In the genomic region with DNA sequence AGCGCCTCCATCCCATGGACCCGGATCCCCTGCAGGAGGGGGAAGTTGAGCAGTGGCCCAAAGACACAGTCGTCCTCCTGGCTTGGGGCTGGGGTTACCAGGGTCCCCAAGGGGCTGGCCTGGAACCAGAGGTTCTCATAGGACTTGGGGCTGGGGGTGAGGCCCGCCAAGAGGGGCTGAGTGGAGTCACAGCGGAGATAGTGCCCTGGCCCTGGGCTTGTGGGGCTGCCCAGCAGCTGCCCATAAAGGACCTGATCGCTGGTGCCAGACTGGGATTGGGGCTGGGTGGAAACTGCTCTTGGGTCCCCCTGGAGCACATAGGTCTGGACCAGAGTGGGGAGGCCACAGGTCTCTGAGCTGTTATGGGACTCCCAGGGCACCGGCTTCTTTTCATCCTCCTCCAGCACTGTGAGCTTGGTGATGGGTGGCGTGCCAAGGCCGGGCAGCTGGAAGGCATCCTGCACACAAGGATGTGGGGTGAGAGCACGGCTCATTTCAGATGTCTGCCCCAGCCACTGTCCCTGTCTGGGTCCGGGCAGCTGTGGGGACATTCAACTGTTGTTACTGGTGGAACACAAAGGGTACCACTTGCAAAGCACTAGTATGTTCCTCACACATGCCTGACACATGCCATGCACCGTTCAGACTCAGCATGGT, we compare ENCODE assay signal across 17 cellular contexts. TPM values are rescaled to one million over a fixed set of nuclear protein-coding genes. Genes with fewer than 3 reads are reported as not detected.
"Had no signal": no experiment of that assay in that cellular context is flagged by ENCODE, and none has a peak within 500 bp of the region (broad histone marks: within the 10 kb centered on the region; RNA-seq: fewer than 3 reads in every experiment).

No MANE protein-coding gene starts in this region.

- H3K4me3 Mint-ChIP-seq: activated CD4-positive, alpha-beta memory T cell treated with anti-CD3 and anti-CD28 coated beads for 36 hours; activated naive CD8-positive, alpha-beta T cell treated with anti-CD3 and anti-CD28 coated beads, Interleukin-2, amount 50 U/mL, for 24 hours; memory B cell; stimulated activated naive CD8-positive, alpha-beta T cell treated with anti-CD3 and anti-CD28 coated beads, Interleukin-15, Interleukin-2, amounts not matched to agents 100 ng/mL and 50 ng/mL, for 24 hours had no signal

- H3K27me3 ChIP-seq: ascending aorta, cardiac muscle cell, heart left ventricle, left lung had no signal

- DNase-seq: activated CD4-positive, alpha-beta memory T cell treated with anti-CD3 and anti-CD28 coated beads for 36 hours; activated CD4-positive, CD25-positive, alpha-beta regulatory T cell treated with anti-CD3 and anti-CD28 coated beads, Interleukin-2, amount 50 U/mL, for 72 hours; activated CD8-positive, alpha-beta memory T cell treated with anti-CD3 and anti-CD28 coated beads, Interleukin-2, amount 50 U/mL, for 48 hours; activated naive CD4-positive, alpha-beta T cell; activated naive CD8-positive, alpha-beta T cell treated with anti-CD3 and anti-CD28 coated beads, Interleukin-2, amount 50 U/mL, for 24 hours; foreskin melanocyte; left lung; nucleus accumbens; T-helper 9 cell had no signal

- H3K27ac ChIP-seq: ascending aorta, cardiac muscle cell, heart left ventricle had no signal

- H3K27me3 Mint-ChIP-seq: activated CD4-positive, alpha-beta memory T cell treated with anti-CD3 and anti-CD28 coated beads for 36 hours; activated naive CD8-positive, alpha-beta T cell treated with anti-CD3 and anti-CD28 coated beads, Interleukin-2, amount 50 U/mL, for 24 hours; memory B cell; stimulated activated naive CD8-positive, alpha-beta T cell treated with anti-CD3 and anti-CD28 coated beads, Interleukin-15, Interleukin-2, amounts not matched to agents 100 ng/mL and 50 ng/mL, for 24 hours had no signal

- FAIRE-seq: islet of Langerhans had no signal

- H3K9me3 ChIP-seq: ascending aorta, heart left ventricle, left lung had no signal

- H3K9me3 Mint-ChIP-seq: activated CD4-positive, alpha-beta memory T cell treated with anti-CD3 and anti-CD28 coated beads for 36 hours; activated naive CD8-positive, alpha-beta T cell treated with anti-CD3 and anti-CD28 coated beads, Interleukin-2, amount 50 U/mL, for 24 hours; memory B cell; stimulated activated naive CD8-positive, alpha-beta T cell treated with anti-CD3 and anti-CD28 coated beads, Interleukin-15, Interleukin-2, amounts not matched to agents 100 ng/mL and 50 ng/mL, for 24 hours had no signal

- H3K4me3 ChIP-seq: ascending aorta, cardiac muscle cell, heart left ventricle, left lung had no signal

- H3K27ac Mint-ChIP-seq: activated CD4-positive, alpha-beta memory T cell treated with anti-CD3 and anti-CD28 coated beads for 36 hours; activated naive CD8-positive, alpha-beta T cell treated with anti-CD3 and anti-CD28 coated beads, Interleukin-2, amount 50 U/mL, for 24 hours; stimulated activated naive CD8-positive, alpha-beta T cell treated with anti-CD3 and anti-CD28 coated beads, Interleukin-15, Interleukin-2, amounts not matched to agents 100 ng/mL and 50 ng/mL, for 24 hours had no signal

- ATAC-seq: activated naive CD8-positive, alpha-beta T cell treated with anti-CD3 and anti-CD28 coated beads, Interleukin-2, amount 50 U/mL, for 24 hours; heart left ventricle; left lung; sciatic nerve had no signal

- H3K36me3 Mint-ChIP-seq: memory B cell had no signal

RNA-seq across cellular contexts. Expression of a gene that starts 16.2 kb away (rescaled TPM):
- total RNA-seq: activated CD4-positive, alpha-beta memory T cell treated with anti-CD3 and anti-CD28 coated beads for 36 hours; pulmonary artery endothelial cell had no signal
